Comparison of ENCODE assay signal across 8 cellular contexts in the genomic region with DNA sequence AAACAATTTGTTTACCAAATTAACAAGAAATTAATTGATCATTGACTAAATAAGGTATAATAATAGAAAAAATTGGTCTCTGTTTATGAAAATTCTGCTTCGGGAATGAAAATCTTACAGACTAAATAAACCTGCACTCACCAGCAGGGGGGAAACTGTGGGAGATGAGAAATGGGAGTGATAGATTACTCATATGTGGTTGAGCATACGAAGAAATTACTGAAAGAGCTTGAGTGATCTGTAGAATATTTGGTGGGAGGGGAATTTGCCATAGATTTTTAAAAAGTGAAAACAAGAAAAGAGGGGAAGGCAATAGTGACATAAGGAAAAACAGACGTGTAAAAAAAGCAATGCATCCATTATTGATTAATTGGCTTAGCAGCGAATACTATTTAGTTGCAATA.
A peak's percentile ranks its signal among the peaks of the same experiment; 100 is the strongest.
DNase-seq lines count a peak whose midpoint lies in the region; ATAC-seq and TF ChIP-seq lines count a peak whose summit lies in the region.

No MANE protein-coding gene starts in this region.

- ATAC-seq in GM19043 (IDR thresholded peaks at IDR 0.05; ENCODE audit: low read depth, unreplicated experiment) (peak; percentile 37), HG03139 (IDR thresholded peaks at IDR 0.05; ENCODE audit: unreplicated experiment) (peak; percentile 42)

- peak; percentile 22 for DNase-seq in EH (ENCODE audit: low read depth)
- peak; percentile 56 for DNase-seq in amniotic epithelial cell (ENCODE audit: low read depth)
- no peak for DNase-seq in Ammon's horn (ENCODE audit: low spot score)
- no peak for DNase-seq in COLO829 (ENCODE audit: low spot score)
- DNase-seq in DMS79 treated with DMSO at 0.1 percent for 48 hours (lab: John Stamatoyannopoulos, UW) = no peak
- no peak for DNase-seq in HEK293T (ENCODE audit: extremely low spot score)

- POLR2A ChIA-PET in HEK293T (lab: Yijun Ruan, JAX) = no interaction called here

- CTCF ChIA-PET in HEK293T (lab: Yijun Ruan, JAX) = no interaction called here

TF ChIP-seq in HEK293T, 16 proteins besides CTCF, POLR2A, EP300 and RAD21:
- TF ChIP-seq CTBP1 (IDR thresholded peaks at IDR 0.05; ENCODE audit: borderline replicate concordance) (no peak), HDGF (IDR thresholded peaks at IDR 0.05; ENCODE audit: borderline replicate concordance) (no peak), FOXM1 (IDR thresholded peaks at IDR 0.05; ENCODE audit: borderline replicate concordance) (no peak), FOXA1 (IDR thresholded peaks at IDR 0.05) (no peak), LEF1 (IDR thresholded peaks at IDR 0.05; ENCODE audit: borderline replicate concordance) (no peak), NFRKB (IDR thresholded peaks at IDR 0.05) (no peak), ELF4 (IDR thresholded peaks at IDR 0.05) (no peak), BHLHE40 (IDR thresholded peaks at IDR 0.05; ENCODE audit: borderline replicate concordance) (no peak), SUZ12 (IDR thresholded peaks at IDR 0.05) (no peak), L3MBTL2 (conservative IDR thresholded peaks at IDR 0.05) (no peak), PKNOX1 (IDR thresholded peaks at IDR 0.05) (no peak)
TF ChIP-seq in HEK293T: peak in this region for 0.

Comparison
In these comparisons a context has a peak if more than half of its experiments do, and no peak if none do; other contexts are left out.
1. DNase-seq: peak in EH (single experiment) and amniotic epithelial cell (single experiment); none in Ammon's horn (single experiment), COLO829 (single experiment), DMS79 treated with DMSO at 0.1 percent for 48 hours (single experiment) and HEK293T (single experiment).